ENCODE assay signal across 8 cellular contexts in genomic region chr2:10410001-10410671, GRCh38. TPM values are rescaled to one million over a fixed set of nuclear protein-coding genes. Genes with fewer than 3 reads are reported as not detected.
DNase-seq lines count a peak whose midpoint lies in the region; ATAC-seq, FAIRE-seq and TF ChIP-seq lines count a peak whose summit lies in the region.

No MANE protein-coding gene starts in this region.

- peaks cover 3% of the 10 kb centered on the region; the same call in 2 of the 3 replicates for H3K9me3 ChIP-seq in GM12878 (replicated peaks; ENCODE audit: control insufficient read depth, insufficient read depth, low read length)

- ATAC-seq in GM21515 (IDR thresholded peaks at IDR 0.05; ENCODE audit: unreplicated experiment): peak; percentile 60
- peak; percentile 66 for ATAC-seq in HG03575 (IDR thresholded peaks at IDR 0.05; ENCODE audit: extremely low read depth, insufficient number of reproducible peaks, low FRiP score, unreplicated experiment)
- peak; percentile 67 for ATAC-seq in GM12878

- 12% methylated on average over 13 of the region's 13 CpGs for WGBS in GM12878 (ENCODE audit: insufficient coverage, insufficient replicate concordance, low lambda C conversion rate, missing lambda C conversion rate)

- H3K4me2 ChIP-seq in GM12878 (ENCODE audit: control insufficient read depth, insufficient read depth): peak overlapping the region; percentile 98

- TF ChIP-seq RAD21 in GM12878 (IDR thresholded peaks at IDR 0.05; ENCODE audit: insufficient read depth, low read depth, low read length): no peak

- TF ChIP-seq CTCF in GM12865 (IDR thresholded peaks at IDR 0.05; ENCODE audit: insufficient read depth, low read depth, low read length, missing control alignments) (no peak), GM12878 (IDR thresholded peaks at IDR 0.05 in 2 of 3, conservative IDR thresholded peaks at IDR 0.05 in 1 of 3; ENCODE audit: control insufficient read depth in 2 of 3, extremely low read depth in 1 of 3, insufficient read depth in 1 of 3, low read depth in 3 of 3, low read length in 3 of 3) (no peak), brain microvascular endothelial cell (IDR thresholded peaks at IDR 0.05; ENCODE audit: low read depth, low read length, missing control alignments) (no peak)

- RAD21 ChIA-PET in GM12878 (lab: Charles Lee; ENCODE audit: unreplicated experiment): interaction anchor here (0.6 to 6.5 kb wide), 44 partner anchors 10 to 1534 kb away, joined by 3 to 181 read pairs (median 6); partner anchors contain the start of genes CYS1, HPCAL1, ODC1 and RRM2

- no peak for TF ChIP-seq POLR2A in GM12878 (IDR thresholded peaks at IDR 0.05; ENCODE audit: low read depth, low read length)

- POLR2A ChIA-PET in GM12878 (lab: Charles Lee): interaction anchor here (0.6 to 5.1 kb wide), 22 partner anchors 9 to 1429 kb away, joined by 3 to 77 read pairs (median 7); partner anchors contain the start of genes HPCAL1 and ODC1

- SMC1A ChIA-PET in GM12878 (lab: Charles Lee; ENCODE audit: uncharacterized antibody, unreplicated experiment): interaction anchor here (1.2 to 7.6 kb wide), 31 partner anchors 11 to 425 kb away, joined by 4 to 112 read pairs (median 10); partner anchors contain the start of genes HPCAL1, ODC1 and RRM2

- CTCF ChIA-PET in GM12878 (lab: Yijun Ruan, JAX): interaction anchor here (0.6 to 7.9 kb wide), 54 partner anchors 12 to 965 kb away, joined by 3 to 166 read pairs (median 7); partner anchors contain the start of genes CYS1, HPCAL1, ODC1 and RRM2

- in situ Hi-C loops in GM12878 (cut with MboI): no loop called here
- in situ Hi-C loops in brain microvascular endothelial cell (cut with HindIII; ENCODE audit: low pct_ligation_motif_present, low sequenced_read_pairs): no loop called here

- no TSS peak for BruUV-seq in GM12878 (replicated peaks; lab: Mats Ljungman, UMichigan)

- no peak overlapping the region for H3K4me3 ChIP-seq in GM12865 (ENCODE audit: low read depth, low read length)
- peak overlapping the region; percentile 59; the same call in 1 of the 2 replicates for H3K4me3 ChIP-seq in GM12878
- no peak overlapping the region for H3K4me3 ChIP-seq in brain microvascular endothelial cell (ENCODE audit: low read depth, low read length)

- intact Hi-C loops in GM12878 (cut with micrococcal nuclease; ENCODE audit: unreplicated experiment) (loop anchor here (1.0 kb wide), 1 partner anchor 25 kb away; no protein-coding TSS in a partner anchor), posterior cingulate gyrus (cut with DNase I) (no loop called here)

- no peaks in the 10 kb centered on the region for H3K79me2 ChIP-seq in GM12878 (ENCODE audit: control insufficient read depth, insufficient read depth, low read length)

- no peaks in the 10 kb centered on the region; a peak in 1 of 4 replicates for H3K36me3 ChIP-seq in GM12878 (ENCODE audit: control insufficient read depth in 2 of 2, insufficient read depth in 2 of 2, low read length in 1 of 2)
- no peaks in the 10 kb centered on the region for H3K36me3 ChIP-seq in brain microvascular endothelial cell (replicated peaks)

- H3K9ac ChIP-seq in GM12878 (ENCODE audit: control insufficient read depth, insufficient read depth, low read length): peak overlapping the region; percentile 42

- no peaks in the 10 kb centered on the region for H4K20me1 ChIP-seq in GM12878 (ENCODE audit: control insufficient read depth, insufficient read depth)

- H3K4me1 ChIP-seq in GM12878 (ENCODE audit: control insufficient read depth, insufficient read depth, low read length): peaks cover 52% of the 10 kb centered on the region

- peak; percentile 90 to 91 for TF ChIP-seq EP300 in GM12878 (IDR thresholded peaks at IDR 0.05; ENCODE audit: borderline replicate concordance in 1 of 2, control insufficient read depth in 1 of 2, low read depth in 2 of 2, low read length in 2 of 2)

- DNase-seq in GM12865 (ENCODE audit: low read depth) (peak; percentile 71), GM12878 (ENCODE audit: low read depth, low spot score) (peak; percentile 86), T-helper 1 cell (no peak), posterior cingulate gyrus (no peak), brain microvascular endothelial cell (no peak)
- no peak for DNase-seq in activated T-cell treated with anti-CD3 and anti-CD28 coated beads, Interleukin-2, amount 50 U/mL, for 48 hours

- H3K27ac ChIP-seq in GM12878 (ENCODE audit: control insufficient read depth, insufficient read depth): peak overlapping the region; percentile 84
- H3K27ac ChIP-seq in brain microvascular endothelial cell: no peak overlapping the region

- peak; percentile 91 for FAIRE-seq in GM12878 (lab: Jason Lieb, UNC)

- peak overlapping the region; percentile 62 for H2AFZ ChIP-seq in GM12878 (ENCODE audit: control insufficient read depth, low read depth, low read length)

- H3K27me3 ChIP-seq in GM12878 (replicated peaks in 1 of 2; ENCODE audit: control insufficient read depth in 2 of 2, insufficient read depth in 2 of 2, low read length in 1 of 2): no peaks in the 10 kb centered on the region
- H3K27me3 ChIP-seq in brain microvascular endothelial cell (replicated peaks): no peaks in the 10 kb centered on the region

TF ChIP-seq in GM12878, 131 proteins besides CTCF, POLR2A, EP300 and RAD21 (continues in another document):
- TF ChIP-seq BCL3 (IDR thresholded peaks at IDR 0.05; ENCODE audit: borderline replicate concordance, insufficient read depth, low read depth, low read length, poor library complexity, severe bottlenecking): no peak
- TF ChIP-seq SMARCA5 (IDR thresholded peaks at IDR 0.05): peak; percentile 45; the same call in 1 of the 2 replicates
- TF ChIP-seq EZH2 (IDR thresholded peaks at IDR 0.05; ENCODE audit: borderline replicate concordance, control insufficient read depth, low read depth, low read length): no peak
- TF ChIP-seq ELK1 (IDR thresholded peaks at IDR 0.05; ENCODE audit: low read depth, low read length): no peak
- no peak for TF ChIP-seq PML (IDR thresholded peaks at IDR 0.05; ENCODE audit: low read length)
- peak; percentile 97 for TF ChIP-seq NBN (IDR thresholded peaks at IDR 0.05)
- TF ChIP-seq SMAD1 (IDR thresholded peaks at IDR 0.05; ENCODE audit: low read depth, partially characterized antibody): peak; percentile 43
- TF ChIP-seq KDM1A (IDR thresholded peaks at IDR 0.05; ENCODE audit: borderline replicate concordance): no peak

RNA-seq across cellular contexts. Expression of gene ODC1, which starts 38.0 kb away (rescaled TPM):
- 30.2 and 35.3 TPM in 2 replicates for total RNA-seq in GM12878 (2013; cell fraction: nucleolus; rRNA removed)
- total RNA-seq in GM12878 (2014; rRNA removed) (314 and 385 TPM in 2 replicates), GM12878 (2014; rRNA removed; fragmentation: Illumina TruSeq; extraction: Trizol) (393 and 419 TPM in 2 replicates), GM12878 (2021) (281 and 308 TPM in 2 replicates)
- 143 TPM for polyA plus RNA-seq in GM12878 (2011; ENCODE audit: low read depth)
- polyA plus RNA-seq in GM12878 (2011; rRNA removed) (441 and 462 TPM in 2 replicates), GM12878 (2014; fragmentation: Illumina TruSeq; extraction: Trizol) (423 and 510 TPM in 2 replicates), GM12878 (2014; fragmentation: Nextera tagmentation; extraction: Ambion mirVana) (100 to 1,000 TPM; 131 to 235 TPM), GM12878 (2014; rRNA removed) (318 and 385 TPM in 2 replicates), GM12878 (2016; fragmentation: Nextera tagmentation; extraction: Ambion mirVana) (100 to 1,000 TPM in 1 of 2 experiments, 10 to 100 TPM in 1; 68.5 to 366 TPM)
- 272 and 313 TPM in 2 replicates for polyA plus RNA-seq in GM12878 (2011; cell fraction: cytosol; rRNA removed)
- 176 and 243 TPM in 2 replicates for polyA plus RNA-seq in GM12878 (2011; cell fraction: nucleus; rRNA removed)
- polyA plus RNA-seq in GM12878 (2012): 145 and 165 TPM in 2 replicates
- 297 and 376 TPM in 2 replicates for polyA minus RNA-seq in GM12878 (2011; rRNA and poly(A)+ RNA removed)
- polyA minus RNA-seq in GM12878 (2011; cell fraction: cytosol; rRNA and poly(A)+ RNA removed): 90.7 and 122 TPM in 2 replicates
- 32.8 and 50.8 TPM in 2 replicates for polyA minus RNA-seq in GM12878 (2011; cell fraction: nucleus; rRNA and poly(A)+ RNA removed)

Comparison
In these comparisons a context has a peak if more than half of its experiments do, and no peak if none do; other contexts are left out.
1. DNase-seq: peak in GM12865 (single experiment) and GM12878 (single experiment); none in T-helper 1 cell (0 of 5), posterior cingulate gyrus (0 of 10), activated T-cell treated with anti-CD3 and anti-CD28 coated beads, Interleukin-2, amount 50 U/mL, for 48 hours (0 of 2) and brain microvascular endothelial cell (single experiment).
2. Peak in every context shown above with its lines, with median percentiles within 50 percentile points of each other: ATAC-seq.